8 cellular contexts compared by ENCODE assay signal in the genomic region with DNA sequence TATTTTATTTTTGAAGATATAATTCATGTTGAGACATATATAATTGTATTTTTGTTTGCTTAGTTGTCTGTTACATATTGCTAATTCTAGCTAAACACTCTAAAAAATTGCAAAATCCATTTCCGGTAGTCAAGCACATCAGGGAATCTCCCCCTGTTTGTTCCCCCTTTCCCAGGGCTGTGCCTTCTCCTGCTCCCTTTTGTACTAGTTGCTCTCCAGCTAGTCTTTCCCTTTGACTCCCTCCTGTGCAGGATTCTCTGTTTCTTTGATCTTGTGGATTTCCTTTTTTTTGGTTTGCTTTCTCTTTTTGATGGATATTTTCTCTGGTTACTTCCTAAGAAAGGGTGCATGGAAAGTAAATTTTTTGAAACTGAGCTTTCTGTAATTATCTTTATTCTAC.
"Had no signal": no experiment of that assay in that cellular context is flagged by ENCODE, and none has a peak within 500 bp of the region (broad histone marks: within the 10 kb centered on the region; RNA-seq: fewer than 3 reads in every experiment).

No MANE protein-coding gene starts in this region.

- H3K27ac ChIP-seq: GM23248, HL-60, KMS-11 had no signal

- DNase-seq: GM23248, H9, HCEC 1CT, KBM-7 had no signal

- H3K4me3 ChIP-seq: GM23248 had no signal

- H3K4me3 Mint-ChIP-seq: H9, IgD-negative memory B cell had no signal

- H3K27me3 Mint-ChIP-seq: IgD-negative memory B cell had no signal

- H3K27ac Mint-ChIP-seq: H9, IgD-negative memory B cell had no signal

- H3K4me1 Mint-ChIP-seq: IgD-negative memory B cell had no signal

- ATAC-seq: HepG2 had no signal
